9 cellular contexts compared by ENCODE assay signal in genomic region chr5:10310073-10310779, GRCh38. TPM values are rescaled to one million over a fixed set of nuclear protein-coding genes. Genes with fewer than 3 reads are reported as not detected.
A peak's percentile ranks its signal among the peaks of the same experiment; 100 is the strongest.
DNase-seq lines count a peak whose midpoint lies in the region; ATAC-seq, FAIRE-seq and TF ChIP-seq lines count a peak whose summit lies in the region.
"Had no signal": no experiment of that assay in that cellular context is flagged by ENCODE, and none has a peak within 500 bp of the region (broad histone marks: within the 10 kb centered on the region; RNA-seq: fewer than 3 reads in every experiment).

No MANE protein-coding gene starts in this region.

- H4K8ac ChIP-seq in trophoblast cell (ENCODE audit: low read depth, low read length) = no peak overlapping the region

- peaks cover 6% of the 10 kb centered on the region for H3K79me1 ChIP-seq in trophoblast cell (ENCODE audit: low read length)

- H3K36me3 ChIP-seq in HCT116 (ENCODE audit: control insufficient read depth in 1 of 2, insufficient read depth in 2 of 2, low read length in 2 of 2) (no peaks in the 10 kb centered on the region), Panc1 (ENCODE audit: control insufficient read depth, insufficient read depth, low read length) (no peaks in the 10 kb centered on the region), endothelial cell of umbilical vein (ENCODE audit: control insufficient read depth in 2 of 2, extremely low read depth in 1 of 2, insufficient read depth in 2 of 2, low read length in 2 of 2) (no peaks in the 10 kb centered on the region), trophoblast cell (ENCODE audit: control insufficient read depth in 1 of 2, insufficient read depth in 2 of 2, low read length in 2 of 2) (no peaks in the 10 kb centered on the region)

- no peak overlapping the region for H2BK120ac ChIP-seq in trophoblast cell (ENCODE audit: insufficient read depth, low read length, poor library complexity)

- in situ Hi-C loops in Panc1 (cut with HindIII; ENCODE audit: low pct_unique_long_range_greater_than_20kb, low sequenced_read_pairs) = no loop called here

- H3K14ac ChIP-seq in trophoblast cell (ENCODE audit: low read length) = no peak overlapping the region

- no peak for TF ChIP-seq RAD21 in HCT116 (IDR thresholded peaks at IDR 0.05; ENCODE audit: low read depth)

- peak; percentile 69 for DNase-seq in HCT116 (ENCODE audit: low read depth, low spot score)
- no peak for DNase-seq in Panc1 (ENCODE audit: low read depth, low spot score)
- DNase-seq in endothelial cell of umbilical vein (ENCODE audit: low read depth, low spot score) = no peak
- peak; percentile 52 to 62 for DNase-seq in trophoblast cell
- no peak for DNase-seq in lower leg skin (ENCODE audit: low spot score in 2 of 2)
- DNase-seq in CD1c-positive myeloid dendritic cell (ENCODE audit: extremely low spot score) = no peak
- DNase-seq: effector CD4-positive, alpha-beta T cell; GOT3 had no signal

- H3K9me3 ChIP-seq in HCT116 (ENCODE audit: control insufficient read depth in 1 of 2, insufficient read depth in 1 of 2, low read depth in 1 of 2, low read length in 2 of 2) (no peaks in the 10 kb centered on the region), Panc1 (ENCODE audit: control insufficient read depth, insufficient read depth, low read depth, low read length) (no peaks in the 10 kb centered on the region), endothelial cell of umbilical vein (replicated peaks; ENCODE audit: control insufficient read depth, insufficient read depth, low read length) (no peaks in the 10 kb centered on the region), trophoblast cell (ENCODE audit: insufficient read depth, low read depth, low read length) (peaks cover 1% of the 10 kb centered on the region)

- POLR2A ChIA-PET in HCT116 (lab: Charles Lee) = interaction anchor here (0.7 to 3.2 kb wide), 2 partner anchors 16 to 44 kb away, joined by 3 to 14 read pairs; partner anchors contain the start of gene MARCHF6
- POLR2A ChIA-PET in Panc1 (lab: Charles Lee) = interaction anchor here (0.7 kb wide), 1 partner anchor 45 kb away, joined by 3 read pairs; no protein-coding TSS in a partner anchor
- POLR2A ChIA-PET in endothelial cell of umbilical vein (lab: Charles Lee) = no interaction called here

- no peaks in the 10 kb centered on the region for H3K9me1 ChIP-seq in endothelial cell of umbilical vein (replicated peaks; ENCODE audit: control insufficient read depth, extremely low read depth, insufficient read depth, low read length)

- H2BK5ac ChIP-seq in trophoblast cell (ENCODE audit: low read depth, low read length, poor library complexity) = no peak overlapping the region

- CTCF ChIA-PET in HCT116 (lab: Charles Lee) = interaction anchor here (0.7 to 1.9 kb wide), 2 partner anchors 26 to 54 kb away, joined by 3 to 6 read pairs; no protein-coding TSS in a partner anchor
- CTCF ChIA-PET in Panc1 (lab: Charles Lee) = no interaction called here
- CTCF ChIA-PET in endothelial cell of umbilical vein (lab: Charles Lee) = interaction anchor here (1.1 to 1.3 kb wide), 5 partner anchors 9 to 26 kb away, joined by 3 to 4 read pairs (median 4); no protein-coding TSS in a partner anchor

- H3K4me3 ChIP-seq in HCT116 (replicated peaks in 1 of 2; ENCODE audit: low read depth in 1 of 2, low read length in 2 of 2) (no peak overlapping the region), Panc1 (ENCODE audit: low read depth in 2 of 2, low read length in 2 of 2) (peak overlapping the region in 1 of 2 experiments; percentile 7; a peak in 2 of 4 replicates), endothelial cell of umbilical vein (replicated peaks in 1 of 3; ENCODE audit: insufficient read depth in 1 of 3, low read depth in 1 of 3, low read length in 3 of 3) (no peak overlapping the region), trophoblast cell (ENCODE audit: low read depth, low read length) (no peak overlapping the region), lower leg skin (ENCODE audit: low read depth, poor library complexity, severe bottlenecking) (no peak overlapping the region)

- no peak overlapping the region for H3K23ac ChIP-seq in trophoblast cell (ENCODE audit: low read length)

- no peak overlapping the region for H3K4ac ChIP-seq in trophoblast cell (ENCODE audit: low read depth, low read length)

- no peak overlapping the region for H3K18ac ChIP-seq in trophoblast cell (ENCODE audit: low read length)

- no peak overlapping the region for H2AK5ac ChIP-seq in trophoblast cell (ENCODE audit: low read length)

- H3K27me3 ChIP-seq in HCT116 (ENCODE audit: insufficient read depth, low read length) (no peaks in the 10 kb centered on the region), Panc1 (ENCODE audit: control insufficient read depth, insufficient read depth, low read length) (no peaks in the 10 kb centered on the region), endothelial cell of umbilical vein (ENCODE audit: control insufficient read depth in 2 of 2, insufficient read depth in 2 of 2, low read length in 2 of 2) (no peaks in the 10 kb centered on the region), trophoblast cell (ENCODE audit: insufficient read depth, low read length) (no peaks in the 10 kb centered on the region)

- H2BK12ac ChIP-seq in trophoblast cell (ENCODE audit: low read length) = no peak overlapping the region

- RAD21 ChIA-PET in HCT116 (lab: Charles Lee; ENCODE audit: low non-redundant PET in 1 of 2, low total read pairs in 2 of 2, uncharacterized antibody in 2 of 2, unreplicated experiment in 2 of 2) = no interaction called here

- peak; percentile 28 for FAIRE-seq in endothelial cell of umbilical vein (lab: Jason Lieb, UNC)

- H4K91ac ChIP-seq in trophoblast cell (ENCODE audit: low read depth, low read length) = no peak overlapping the region

- H4K12ac ChIP-seq in trophoblast cell (ENCODE audit: low read depth, low read length) = no peak overlapping the region

- peak; percentile 55 for ATAC-seq in HCT116
- ATAC-seq in Panc1 = peak; percentile 79
- no peak for ATAC-seq in GM21717 (IDR thresholded peaks at IDR 0.05; ENCODE audit: unreplicated experiment)

- WGBS in trophoblast cell (ENCODE audit: extremely low coverage, insufficient coverage, insufficient read length) = no CpG with 5 or more reads among the region's 8 CpGs
- 57 to 62% methylated on average over 8 of the region's 8 CpGs for WGBS in lower leg skin, 2 donors

- TF ChIP-seq POLR2A in HCT116 (IDR thresholded peaks at IDR 0.05; ENCODE audit: borderline replicate concordance, extremely low read depth, insufficient read depth, insufficient read length) = no peak
- TF ChIP-seq POLR2A in endothelial cell of umbilical vein (IDR thresholded peaks at IDR 0.05; ENCODE audit: low read depth, low read length) = no peak
- TF ChIP-seq POLR2A in lower leg skin (IDR thresholded peaks at IDR 0.05) = no peak

- H4K20me1 ChIP-seq in HCT116 (ENCODE audit: insufficient read depth) = no peaks in the 10 kb centered on the region
- H4K20me1 ChIP-seq in endothelial cell of umbilical vein (replicated peaks; ENCODE audit: control insufficient read depth, extremely low read depth, insufficient read depth, low read length) = no peaks in the 10 kb centered on the region

- peaks cover 42 to 49% of the 10 kb centered on the region in 2 experiments for H3K4me1 ChIP-seq in HCT116 (ENCODE audit: control insufficient read depth in 1 of 2, insufficient read depth in 2 of 2, low read length in 2 of 2)
- H3K4me1 ChIP-seq in Panc1 (ENCODE audit: control insufficient read depth, insufficient read depth, low read length) = peaks cover 32% of the 10 kb centered on the region
- peaks cover 2% of the 10 kb centered on the region for H3K4me1 ChIP-seq in endothelial cell of umbilical vein (ENCODE audit: control insufficient read depth, extremely low read depth, insufficient read depth, low read length)
- peaks cover 0 to 3% of the 10 kb centered on the region in 2 experiments for H3K4me1 ChIP-seq in trophoblast cell (ENCODE audit: control insufficient read depth in 1 of 2, insufficient read depth in 2 of 2, low read length in 2 of 2)

- no peak for TF ChIP-seq CTCF in HCT116 (IDR thresholded peaks at IDR 0.05 in 2 of 3, conservative IDR thresholded peaks at IDR 0.05 in 1 of 3; ENCODE audit: borderline replicate concordance in 1 of 3, insufficient read depth in 1 of 3, low read depth in 2 of 3, low read length in 2 of 3)
- TF ChIP-seq CTCF in Panc1 (IDR thresholded peaks at IDR 0.05) = no peak
- TF ChIP-seq CTCF in endothelial cell of umbilical vein (IDR thresholded peaks at IDR 0.05; ENCODE audit: extremely low read depth in 1 of 2, insufficient read depth in 1 of 2, low read depth in 1 of 2, low read length in 2 of 2) = no peak
- no peak for TF ChIP-seq CTCF in lower leg skin (IDR thresholded peaks at IDR 0.05)

- peak overlapping the region; percentile 60 for H3K4me2 ChIP-seq in HCT116 (ENCODE audit: low read length)
- no peak overlapping the region for H3K4me2 ChIP-seq in endothelial cell of umbilical vein (ENCODE audit: insufficient read depth, low read length)
- H3K4me2 ChIP-seq in trophoblast cell (ENCODE audit: low read length) = no peak overlapping the region

- BruUV-seq in HCT116 (replicated peaks; lab: Mats Ljungman, UMichigan) (no TSS peak), Panc1 (replicated peaks; lab: Mats Ljungman, UMichigan) (no TSS peak), endothelial cell of umbilical vein (replicated peaks; lab: Mats Ljungman, UMichigan) (no TSS peak)

- H2AFZ ChIP-seq in HCT116 (ENCODE audit: low read depth, low read length, poor library complexity, severe bottlenecking) (peak overlapping the region; percentile 97), endothelial cell of umbilical vein (ENCODE audit: low read depth, low read length) (no peak overlapping the region), trophoblast cell (ENCODE audit: insufficient read depth, low read length, poor library complexity) (no peak overlapping the region)

- H3K27ac ChIP-seq in HCT116 (ENCODE audit: low read depth, low read length) (peak overlapping the region; percentile 57), Panc1 (ENCODE audit: low read length) (peak overlapping the region; percentile 80), endothelial cell of umbilical vein (ENCODE audit: insufficient read depth, low read depth, low read length) (no peak overlapping the region), trophoblast cell (ENCODE audit: low read depth, low read length) (no peak overlapping the region)

- H3K9me2 ChIP-seq in HCT116 (ENCODE audit: insufficient read depth) = no peaks in the 10 kb centered on the region

- intact Hi-C loops in HCT116 (cut with micrococcal nuclease) = no loop called here
- intact Hi-C loops in Panc1 (cut with micrococcal nuclease; ENCODE audit: unreplicated experiment) = no loop called here
- intact Hi-C loops in endothelial cell of umbilical vein (cut with micrococcal nuclease) = no loop called here
- intact Hi-C loops in lower leg skin (cut with DNase I; ENCODE audit: low total_unique reads) = no loop called here

- H3K79me2 ChIP-seq in HCT116 (ENCODE audit: insufficient read depth, low read length) = 0 out of 2 replicates have a peak, but pooled peaks cover 5% of the 10 kb centered on the region
- no peaks in the 10 kb centered on the region for H3K79me2 ChIP-seq in endothelial cell of umbilical vein (ENCODE audit: control insufficient read depth, insufficient read depth, low read length)
- peaks cover 2% of the 10 kb centered on the region for H3K79me2 ChIP-seq in trophoblast cell (ENCODE audit: control insufficient read depth, insufficient read depth, low read length, poor library complexity)

- H3K9ac ChIP-seq in HCT116 (ENCODE audit: low read length) (peak overlapping the region; percentile 39), endothelial cell of umbilical vein (replicated peaks; ENCODE audit: extremely low read depth, insufficient read depth, low read length) (no peak overlapping the region), trophoblast cell (ENCODE audit: low read length) (no peak overlapping the region)

- dilution Hi-C loops in endothelial cell of umbilical vein (cut with MboI; ENCODE audit: extremely low pct_ligation_motif_present, low sequenced_read_pairs) = no loop called here

RNA-seq across cellular contexts. Expression of gene CMBL, which starts 2.5 kb away (rescaled TPM):
- total RNA-seq in HCT116 (2021; ENCODE audit: unreplicated experiment) (51.0 TPM), Panc1 (2021; ENCODE audit: unreplicated experiment) (43.2 TPM), endothelial cell of umbilical vein (14.3 and 15.9 TPM in 2 replicates), lower leg skin (1 to 10 TPM; 1.8 to 3.2 (median 2.4) TPM)
- polyA plus RNA-seq in HCT116 (2012) = 61.6 and 65.5 TPM in 2 replicates
- 68.8 TPM for polyA plus RNA-seq in Panc1 (2012; ENCODE audit: insufficient read length)
- polyA plus RNA-seq in endothelial cell of umbilical vein = 19.8 and 23.9 TPM in 2 replicates
- polyA plus RNA-seq in endothelial cell of umbilical vein (2011; cell fraction: cytosol; rRNA removed) = 23.4 and 25.2 TPM in 2 replicates
- polyA plus RNA-seq in endothelial cell of umbilical vein (2011; cell fraction: nucleus; rRNA removed) = 4.5 and 5.3 TPM in 2 replicates
- 25.0 and 26.1 TPM in 2 replicates for polyA plus RNA-seq in endothelial cell of umbilical vein (2012)
- 19.0 and 25.3 TPM in 2 replicates for polyA minus RNA-seq in endothelial cell of umbilical vein
- 138 TPM for polyA minus RNA-seq in endothelial cell of umbilical vein (2011; cell fraction: cytosol; rRNA and poly(A)+ RNA removed)
- polyA minus RNA-seq in endothelial cell of umbilical vein (2011; cell fraction: nucleus; rRNA and poly(A)+ RNA removed) = 2.9 and 5.7 TPM in 2 replicates
- polyA plus RNA-seq in trophoblast cell (2013) = 7.8 and 8.8 TPM in 2 replicates

RNA-seq across cellular contexts. Expression of gene MARCHF6, which starts 43.3 kb away (rescaled TPM):
- total RNA-seq in HCT116 (2021; ENCODE audit: unreplicated experiment) (144 TPM), Panc1 (2021; ENCODE audit: unreplicated experiment) (172 TPM), endothelial cell of umbilical vein (105 and 108 TPM in 2 replicates), lower leg skin (10 to 100 TPM; 53.0 to 82.0 (median 63.3) TPM)
- 80.6 and 81.7 TPM in 2 replicates for polyA plus RNA-seq in HCT116 (2012)
- polyA plus RNA-seq in Panc1 (2012; ENCODE audit: insufficient read length) = 88.2 TPM
- 89.1 and 112 TPM in 2 replicates for polyA plus RNA-seq in endothelial cell of umbilical vein
- polyA plus RNA-seq in endothelial cell of umbilical vein (2011; cell fraction: cytosol; rRNA removed) = 39.0 and 39.1 TPM in 2 replicates
- 294 and 326 TPM in 2 replicates for polyA plus RNA-seq in endothelial cell of umbilical vein (2011; cell fraction: nucleus; rRNA removed)
- polyA plus RNA-seq in endothelial cell of umbilical vein (2012) = 95.9 and 98.6 TPM in 2 replicates
- 370 and 490 TPM in 2 replicates for polyA minus RNA-seq in endothelial cell of umbilical vein
- polyA minus RNA-seq in endothelial cell of umbilical vein (2011; cell fraction: cytosol; rRNA and poly(A)+ RNA removed) = 222 TPM
- polyA minus RNA-seq in endothelial cell of umbilical vein (2011; cell fraction: nucleus; rRNA and poly(A)+ RNA removed) = 128 and 163 TPM in 2 replicates
- polyA plus RNA-seq in trophoblast cell (2013) = 57.9 and 61.3 TPM in 2 replicates

Comparison
In these comparisons a context has a peak if more than half of its experiments do, and no peak if none do; other contexts are left out.
1. DNase-seq: peak in HCT116 (single experiment) and trophoblast cell (2 of 2); none in Panc1 (single experiment), endothelial cell of umbilical vein (single experiment), lower leg skin (0 of 2) and CD1c-positive myeloid dendritic cell (single experiment).
2. H3K27ac ChIP-seq: peak in HCT116 (single experiment) and Panc1 (single experiment); none in endothelial cell of umbilical vein (single experiment) and trophoblast cell (single experiment).